In genomic region chr19:3508121-3508661, GRCh38 we compare ENCODE assay signal across 10 cellular contexts. TPM values are rescaled to one million over a fixed set of nuclear protein-coding genes. Genes with fewer than 3 reads are reported as not detected.
DNase-seq lines count a peak whose midpoint lies in the region; ATAC-seq and TF ChIP-seq lines count a peak whose summit lies in the region.
"Not testable (repeated sequence)": the region's sequence is repeated elsewhere in the genome, so short reads cannot be mapped to it uniquely, and the experiment has no call there.
"Had no signal": no experiment of that assay in that cellular context is flagged by ENCODE, and none has a peak within 500 bp of the region (broad histone marks: within the 10 kb centered on the region; RNA-seq: fewer than 3 reads in every experiment).

No MANE protein-coding gene starts in this region.

- H3K27me3 Mint-ChIP-seq in activated CD8-positive, alpha-beta T cell treated with anti-CD3 and anti-CD28 coated beads for 36 hours; central memory CD8-positive, alpha-beta T cell: not testable (repeated sequence)

- TF ChIP-seq CTCF in AG04450 (IDR thresholded peaks at IDR 0.05; ENCODE audit: low read depth, low read length); IMR-90 (conservative IDR thresholded peaks at IDR 0.05; ENCODE audit: low read depth, low read length); activated CD8-positive, alpha-beta T cell treated with anti-CD3 and anti-CD28 coated beads for 36 hours (IDR thresholded peaks at IDR 0.05); liver (IDR thresholded peaks at IDR 0.05; ENCODE audit: low read depth, low read length, missing input control); sigmoid colon (IDR thresholded peaks at IDR 0.05): not testable (repeated sequence)

- peaks cover 49% of the 10 kb centered on the region for H3K4me1 Mint-ChIP-seq in activated CD8-positive, alpha-beta T cell treated with anti-CD3 and anti-CD28 coated beads for 36 hours (ENCODE audit: low read depth)
- H3K4me1 Mint-ChIP-seq in central memory CD8-positive, alpha-beta T cell, result peaks cover 57% of the 10 kb centered on the region

- not testable (repeated sequence) for H2BK20ac ChIP-seq in IMR-90 (ENCODE audit: low read depth, low read length)

- not testable (repeated sequence) for H4K8ac ChIP-seq in IMR-90 (ENCODE audit: low read depth in 2 of 2, low read length in 2 of 2)

- H3K27ac Mint-ChIP-seq in activated CD8-positive, alpha-beta T cell treated with anti-CD3 and anti-CD28 coated beads for 36 hours, result not testable (repeated sequence)
- peak overlapping the region; percentile 35 for H3K27ac Mint-ChIP-seq in central memory CD8-positive, alpha-beta T cell (ENCODE audit: low read depth)

- not testable (repeated sequence) for H3K56ac ChIP-seq in IMR-90 (ENCODE audit: extremely low read depth, insufficient read depth, low read length)

- CTCF ChIA-PET in AG04450 (lab: Charles Lee); IMR-90 (lab: Yijun Ruan, JAX); activated CD8-positive, alpha-beta T cell treated with anti-CD3 and anti-CD28 coated beads for 36 hours (lab: Charles Lee): not testable (repeated sequence)

- not testable (repeated sequence) for BruUV-seq in IMR-90 (replicated peaks; lab: Mats Ljungman, UMichigan)

- not testable (repeated sequence) for H3K9ac ChIP-seq in IMR-90 (ENCODE audit: low read depth, low read length); liver (ENCODE audit: low read depth in 1 of 2, low read length in 2 of 2)

- not testable (repeated sequence) for H2AK9ac ChIP-seq in IMR-90 (replicated peaks; ENCODE audit: low read depth, low read length, poor library complexity)

- in situ Hi-C loops in IMR-90 (cut with MboI; ENCODE audit: low sequenced_read_pairs), result not testable (repeated sequence)

- H3K4me3 ChIP-seq in AG04450 (ENCODE audit: low read depth, low read length) (peak overlapping the region; percentile 78; the same call in 1 of the 2 replicates), liver (ENCODE audit: low read depth in 1 of 3, low read length in 3 of 3) (peak overlapping the region in 1 of 3 donors; percentile 90)
- H3K4me3 ChIP-seq in IMR-90 (ENCODE audit: insufficient read depth, low read depth, low read length); sigmoid colon: not testable (repeated sequence)

- not testable (repeated sequence) for H3K27ac ChIP-seq in AG04450 (ENCODE audit: low read depth, low read length); IMR-90 (ENCODE audit: insufficient read depth, low read length)
- H3K27ac ChIP-seq in liver (ENCODE audit: low read depth in 1 of 2, low read length in 2 of 2) (peak overlapping the region; percentile 59 to 83), sigmoid colon (peak overlapping the region in 3 of 4 donors; percentile 83 to 92 (median 90))

- H3K9me1 ChIP-seq in IMR-90 (ENCODE audit: insufficient read depth, low read length), result peaks cover 17% of the 10 kb centered on the region

- peaks cover 16% of the 10 kb centered on the region for H3K4me1 ChIP-seq in IMR-90 (ENCODE audit: control insufficient read depth, insufficient read depth, low read length)
- H3K4me1 ChIP-seq in liver (ENCODE audit: control insufficient read depth in 4 of 4, insufficient read depth in 4 of 4, low read length in 3 of 4), result peaks cover 19 to 70% (median 55%) of the 10 kb centered on the region in 4 donors
- H3K4me1 ChIP-seq in sigmoid colon, result peaks cover 0 to 66% (median 41%) of the 10 kb centered on the region in 4 donors

- H3K36me3 ChIP-seq in IMR-90 (ENCODE audit: control insufficient read depth, insufficient read depth, low read length), result peaks cover 13% of the 10 kb centered on the region
- H3K36me3 ChIP-seq in liver (ENCODE audit: control insufficient read depth in 4 of 4, insufficient read depth in 3 of 4, low read depth in 1 of 4, low read length in 3 of 4); sigmoid colon: not testable (repeated sequence)

- not testable (repeated sequence) for DNase-seq in AG04450 (ENCODE audit: low read depth, low spot score); IMR-90; activated CD8-positive, alpha-beta T cell treated with anti-CD3 and anti-CD28 coated beads for 36 hours; central memory CD8-positive, alpha-beta T cell (ENCODE audit: low spot score in 2 of 2); sigmoid colon

- intact Hi-C loops in IMR-90 (cut with micrococcal nuclease), result loop anchor here (5.0 kb wide), 1 partner anchor 119 kb away; the partner anchor contains the start of gene CACTIN
- intact Hi-C loops in activated CD8-positive, alpha-beta T cell treated with anti-CD3 and anti-CD28 coated beads for 36 hours (cut with micrococcal nuclease); sigmoid colon (cut with DNase I): not testable (repeated sequence)

- H3K79me1 ChIP-seq in IMR-90 (ENCODE audit: low read depth in 1 of 2, low read length in 2 of 2), result peaks cover 0 to 73% of the 10 kb centered on the region in 2 experiments; a peak in 2 of 4 replicates

- not testable (repeated sequence) for TF ChIP-seq EP300 in sigmoid colon (IDR thresholded peaks at IDR 0.05)

- not testable (repeated sequence) for H3K18ac ChIP-seq in IMR-90 (ENCODE audit: low read depth, low read length)

- H2AK5ac ChIP-seq in IMR-90 (ENCODE audit: low read depth, low read length), result not testable (repeated sequence)

- H3K14ac ChIP-seq in IMR-90 (replicated peaks; ENCODE audit: low read depth, low read length), result not testable (repeated sequence)

- POLR2A ChIA-PET in AG04450 (lab: Yijun Ruan, JAX); IMR-90 (lab: Charles Lee; ENCODE audit: unreplicated experiment); activated CD8-positive, alpha-beta T cell treated with anti-CD3 and anti-CD28 coated beads for 36 hours (lab: Charles Lee): not testable (repeated sequence)

- dilution Hi-C loops in IMR-90 (cut with HindIII; ENCODE audit: low sequenced_read_pairs, unreplicated experiment), result not testable (repeated sequence)

- peaks cover 60% of the 10 kb centered on the region for H4K20me1 ChIP-seq in IMR-90 (ENCODE audit: insufficient read depth, low read length)

- H3K4ac ChIP-seq in IMR-90 (ENCODE audit: low read depth, low read length), result 0 out of 2 replicates have a peak overlapping the region, but pooled peaks have one; percentile 16

- not testable (repeated sequence) for H2AFZ ChIP-seq in IMR-90 (replicated peaks; ENCODE audit: low read length, poor library complexity)

- not testable (repeated sequence) for H2BK120ac ChIP-seq in IMR-90 (ENCODE audit: low read depth, low read length)

- H3K4me3 Mint-ChIP-seq in activated CD8-positive, alpha-beta T cell treated with anti-CD3 and anti-CD28 coated beads for 36 hours, result peak overlapping the region; percentile 88
- H3K4me3 Mint-ChIP-seq in central memory CD8-positive, alpha-beta T cell, result peak overlapping the region; percentile 62

- H3K9me3 Mint-ChIP-seq in activated CD8-positive, alpha-beta T cell treated with anti-CD3 and anti-CD28 coated beads for 36 hours; central memory CD8-positive, alpha-beta T cell: not testable (repeated sequence)

- not testable (repeated sequence) for H3K4me2 ChIP-seq in IMR-90 (ENCODE audit: low read depth, low read length)

- H3K23ac ChIP-seq in IMR-90 (ENCODE audit: low read depth, low read length), result not testable (repeated sequence)

- H3K9me3 ChIP-seq in AG04450 (ENCODE audit: control insufficient read depth, insufficient read depth, low read length); IMR-90 (ENCODE audit: control insufficient read depth, insufficient read depth, low read length); liver (ENCODE audit: control insufficient read depth in 4 of 4, low read length in 3 of 4); sigmoid colon: not testable (repeated sequence)

- not testable (repeated sequence) for ATAC-seq in IMR-90 (ENCODE audit: low read depth); activated CD8-positive, alpha-beta T cell treated with anti-CD3 and anti-CD28 coated beads for 36 hours; central memory CD8-positive, alpha-beta T cell (replicated peaks; ENCODE audit: extremely low read depth, poor library complexity, severe bottlenecking)

- TF ChIP-seq RAD21 in IMR-90 (IDR thresholded peaks at IDR 0.05; ENCODE audit: low read length); liver (IDR thresholded peaks at IDR 0.05): not testable (repeated sequence)

- WGBS in IMR-90 (ENCODE audit: extremely low coverage in 2 of 2, insufficient read length in 1 of 2), 2 experiments, result no CpG with 5 or more reads among the region's 18 CpGs
- 65% methylated on average over 18 of the region's 18 CpGs for WGBS in liver
- WGBS in sigmoid colon, 2 donors, result 90 to 94% methylated on average over 18 of the region's 18 CpGs

- TF ChIP-seq POLR2A in IMR-90 (IDR thresholded peaks at IDR 0.05; ENCODE audit: low read depth, low read length); sigmoid colon (IDR thresholded peaks at IDR 0.05): not testable (repeated sequence)

- H4K5ac ChIP-seq in IMR-90 (ENCODE audit: low read depth, low read length), result not testable (repeated sequence)

- H4K91ac ChIP-seq in IMR-90 (ENCODE audit: insufficient read depth, low read depth, low read length), result not testable (repeated sequence)

- H2BK5ac ChIP-seq in IMR-90 (ENCODE audit: low read depth, low read length, poor library complexity, severe bottlenecking), result not testable (repeated sequence)

- not testable (repeated sequence) for H3K27me3 ChIP-seq in AG04450 (ENCODE audit: control insufficient read depth, insufficient read depth, low read length); IMR-90 (ENCODE audit: control insufficient read depth, insufficient read depth, low read length); liver (ENCODE audit: control insufficient read depth in 4 of 4, insufficient read depth in 4 of 4, low read length in 3 of 4); sigmoid colon

- peaks cover 14% of the 10 kb centered on the region for H3K36me3 Mint-ChIP-seq in activated CD8-positive, alpha-beta T cell treated with anti-CD3 and anti-CD28 coated beads for 36 hours (ENCODE audit: low read depth)
- H3K36me3 Mint-ChIP-seq in central memory CD8-positive, alpha-beta T cell (ENCODE audit: insufficient read depth), result peaks cover 23% of the 10 kb centered on the region

- H2BK15ac ChIP-seq in IMR-90 (ENCODE audit: low read depth, low read length), result not testable (repeated sequence)

RNA-seq across cellular contexts. Expression of gene FZR1, which starts 2.1 kb away (rescaled TPM):
- 21.2 and 31.3 TPM in 2 replicates for polyA plus RNA-seq in AG04450 (2011; rRNA removed)
- polyA minus RNA-seq in AG04450 (2011; rRNA and poly(A)+ RNA removed), result 16.5 and 28.0 TPM in 2 replicates
- total RNA-seq in IMR-90 (2012; rRNA removed), result 21.5 and 24.4 TPM in 2 replicates
- 47.8 and 56.3 TPM in 2 replicates for polyA plus RNA-seq in IMR-90 (2012; rRNA removed)
- polyA plus RNA-seq in IMR-90 (2012; cell fraction: cytosol; rRNA removed), result 34.0 and 49.4 TPM in 2 replicates
- polyA plus RNA-seq in IMR-90 (2012; cell fraction: nucleus; rRNA removed; ENCODE audit: low replicate concordance), result 57.9 and 195 TPM in 2 replicates
- total RNA-seq in activated CD8-positive, alpha-beta T cell treated with anti-CD3 and anti-CD28 coated beads for 36 hours, result 10 to 100 TPM; 39.9 to 40.9 TPM
- 10 to 100 TPM; 17.0 to 27.3 TPM for total RNA-seq in liver
- polyA plus RNA-seq in liver, result 10 to 100 TPM; 18.0 to 22.5 TPM
- total RNA-seq in sigmoid colon, result 10 to 100 TPM; 11.8 to 44.6 (median 20.5) TPM
- 10 to 100 TPM; 11.4 to 33.3 (median 13.9) TPM for polyA plus RNA-seq in sigmoid colon

RNA-seq across cellular contexts. Expression of gene DOHH, which starts 7.7 kb away (rescaled TPM):
- polyA plus RNA-seq in AG04450 (2011; rRNA removed) (3.4 and 4.2 TPM in 2 replicates), IMR-90 (2012; rRNA removed) (9.2 and 13.6 TPM in 2 replicates), liver (10 to 100 TPM in 1 of 2 donors, 1 to 10 TPM in 1; 1.4 to 10.2 TPM), sigmoid colon (10 to 100 TPM in 1 of 3 donors, 1 to 10 TPM in 2; 7.2 to 22.5 (median 7.2) TPM)
- 1.2 and 1.4 TPM in 2 replicates for polyA minus RNA-seq in AG04450 (2011; rRNA and poly(A)+ RNA removed)
- total RNA-seq in IMR-90 (2012; rRNA removed) (3.2 and 4.2 TPM in 2 replicates), liver (10 to 100 TPM in 1 of 2 donors, 1 to 10 TPM in 1; 8.1 to 12.0 TPM), sigmoid colon (10 to 100 TPM; 11.7 to 18.1 (median 17.0) TPM)
- 19.8 and 19.9 TPM in 2 replicates for polyA plus RNA-seq in IMR-90 (2012; cell fraction: cytosol; rRNA removed)
- 5.3 and 24.1 TPM in 2 replicates for polyA plus RNA-seq in IMR-90 (2012; cell fraction: nucleus; rRNA removed; ENCODE audit: low replicate concordance)
- 10 to 100 TPM; 15.7 to 17.0 TPM for total RNA-seq in activated CD8-positive, alpha-beta T cell treated with anti-CD3 and anti-CD28 coated beads for 36 hours

RNA-seq across cellular contexts. Expression of gene SMIM44, which starts 24.9 kb away (rescaled TPM):
- polyA plus RNA-seq in AG04450 (2011; rRNA removed) (not detected in 2 replicates), IMR-90 (2012; rRNA removed) (not detected in 2 replicates), liver (not detected), sigmoid colon (1 to 10 TPM in 1 of 3 donors, not detected in 2; 2.9 TPM)
- polyA minus RNA-seq in AG04450 (2011; rRNA and poly(A)+ RNA removed), result not detected in 2 replicates
- total RNA-seq in IMR-90 (2012; rRNA removed) (not detected in 2 replicates), liver (not detected), sigmoid colon (not detected)
- not detected in 2 replicates for polyA plus RNA-seq in IMR-90 (2012; cell fraction: cytosol; rRNA removed)
- polyA plus RNA-seq in IMR-90 (2012; cell fraction: nucleus; rRNA removed; ENCODE audit: low replicate concordance), result not detected in 2 replicates
- not detected for total RNA-seq in activated CD8-positive, alpha-beta T cell treated with anti-CD3 and anti-CD28 coated beads for 36 hours
- total RNA-seq: K562, left lobe of liver, right cardiac atrium, urinary bladder had no signal
- polyA plus RNA-seq: K562, right cardiac atrium, urinary bladder had no signal

RNA-seq across cellular contexts. Expression of gene SMIM24, which starts 27.9 kb away (rescaled TPM):
- polyA plus RNA-seq in AG04450 (2011; rRNA removed) (0.19 TPM in 1 of 2 replicates, not detected in the other), IMR-90 (2012; rRNA removed) (not detected in 2 replicates), liver (10 to 100 TPM in 1 of 2 donors, 1 to 10 TPM in 1; 2.7 to 13.7 TPM), sigmoid colon (10 to 100 TPM; 15.1 to 72.7 (median 30.3) TPM)
- polyA minus RNA-seq in AG04450 (2011; rRNA and poly(A)+ RNA removed), result not detected in 2 replicates
- total RNA-seq in IMR-90 (2012; rRNA removed) (not detected in 2 replicates), liver (1 to 10 TPM in 1 of 2 donors, under 1 TPM in 1; 0.17 to 2.8 TPM), sigmoid colon (not detected)
- polyA plus RNA-seq in IMR-90 (2012; cell fraction: cytosol; rRNA removed), result 0.09 TPM in 1 of 2 replicates, not detected in the other
- polyA plus RNA-seq in IMR-90 (2012; cell fraction: nucleus; rRNA removed; ENCODE audit: low replicate concordance), result not detected in 2 replicates
- total RNA-seq in activated CD8-positive, alpha-beta T cell treated with anti-CD3 and anti-CD28 coated beads for 36 hours, result 1 to 10 TPM; 1.6 to 3.8 TPM
- total RNA-seq: right cardiac atrium, urinary bladder had no signal
- polyA plus RNA-seq: right cardiac atrium, urinary bladder had no signal

RNA-seq across cellular contexts. Expression of gene TEKTIP1, which starts 30.8 kb away (rescaled TPM):
- not detected in 2 replicates for polyA plus RNA-seq in AG04450 (2011; rRNA removed)
- polyA minus RNA-seq in AG04450 (2011; rRNA and poly(A)+ RNA removed), result not detected in 2 replicates
- not detected in 2 replicates for total RNA-seq in IMR-90 (2012; rRNA removed)
- polyA plus RNA-seq in IMR-90 (2012; rRNA removed), result not detected in 2 replicates
- not detected in 2 replicates for polyA plus RNA-seq in IMR-90 (2012; cell fraction: cytosol; rRNA removed)
- 0.36 and 0.60 TPM in 2 replicates for polyA plus RNA-seq in IMR-90 (2012; cell fraction: nucleus; rRNA removed; ENCODE audit: low replicate concordance)
- 1 to 10 TPM; 1.6 to 2.4 TPM for total RNA-seq in activated CD8-positive, alpha-beta T cell treated with anti-CD3 and anti-CD28 coated beads for 36 hours
- under 1 TPM in 1 of 2 donors, not detected in 1; 0.17 TPM for total RNA-seq in liver
- polyA plus RNA-seq in liver, result not detected
- total RNA-seq in sigmoid colon, result 1 to 10 TPM in 1 of 4 donors, not detected in 3; 1.4 TPM
- 1 to 10 TPM in 1 of 3 donors, not detected in 2; 1.5 TPM for polyA plus RNA-seq in sigmoid colon
- total RNA-seq: urinary bladder had no signal
- polyA plus RNA-seq: K562 had no signal
